1 cellular context compared by ENCODE assay signal in the genomic region with DNA sequence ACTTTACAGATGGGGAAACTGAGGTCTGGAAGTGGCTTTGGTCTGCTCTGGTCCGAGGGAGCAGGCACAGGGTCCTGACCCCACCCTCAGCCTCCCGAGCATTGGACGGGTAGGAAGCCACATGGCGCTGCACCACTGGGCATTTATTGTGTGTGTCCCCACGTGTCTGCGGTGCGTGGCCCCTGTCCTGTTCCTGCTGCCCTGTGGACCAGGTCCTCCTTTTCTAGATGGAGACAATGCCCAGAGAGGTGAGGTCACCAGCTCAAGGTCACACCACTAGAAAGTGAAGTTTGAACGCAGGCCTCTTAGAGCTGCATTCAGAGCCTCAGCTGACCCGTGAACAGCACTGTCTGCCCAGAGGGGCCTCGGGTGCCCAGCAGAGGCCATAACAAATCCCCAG.
TF ChIP-seq lines count a peak whose summit lies in the region.

No MANE protein-coding gene starts in this region.

TF ChIP-seq in HepG2, 621 proteins besides CTCF, POLR2A, EP300 and RAD21 (continues in another document):
- no peak for TF ChIP-seq ZFX (CRISPR knock-in tag; IDR thresholded peaks at IDR 0.05; ENCODE audit: low read depth)
- TF ChIP-seq ZNF430 (CRISPR knock-in tag; IDR thresholded peaks at IDR 0.05) = no peak
- peak; percentile 83 for TF ChIP-seq ZNF768 (CRISPR knock-in tag; IDR thresholded peaks at IDR 0.05)
- TF ChIP-seq SYNCRIP (IDR thresholded peaks at IDR 0.05; ENCODE audit: insufficient read depth, low read depth, low read length) = no peak
- TF ChIP-seq MED1 (CRISPR knock-in tag; IDR thresholded peaks at IDR 0.05) = no peak
- TF ChIP-seq ZNF816 (CRISPR knock-in tag; IDR thresholded peaks at IDR 0.05; ENCODE audit: borderline replicate concordance) = no peak
- TF ChIP-seq, protein P1, sequence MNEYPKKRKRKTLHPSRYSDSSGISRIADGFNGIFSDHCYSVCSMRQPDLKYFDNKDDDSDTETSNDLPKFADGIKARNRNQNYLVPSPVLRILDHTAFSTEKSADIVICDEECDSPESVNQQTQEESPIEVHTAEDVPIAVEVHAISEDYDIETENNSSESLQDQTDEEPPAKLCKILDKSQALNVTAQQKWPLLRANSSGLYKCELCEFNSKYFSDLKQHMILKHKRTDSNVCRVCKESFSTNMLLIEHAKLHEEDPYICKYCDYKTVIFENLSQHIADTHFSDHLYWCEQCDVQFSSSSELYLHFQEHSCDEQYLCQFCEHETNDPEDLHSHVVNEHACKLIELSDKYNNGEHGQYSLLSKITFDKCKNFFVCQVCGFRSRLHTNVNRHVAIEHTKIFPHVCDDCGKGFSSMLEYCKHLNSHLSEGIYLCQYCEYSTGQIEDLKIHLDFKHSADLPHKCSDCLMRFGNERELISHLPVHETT (CRISPR knock-in tag; conservative IDR thresholded peaks at IDR 0.05) = no peak
- no peak for TF ChIP-seq EED (CRISPR knock-in tag; IDR thresholded peaks at IDR 0.05)
- TF ChIP-seq ZNF296 (CRISPR knock-in tag; conservative IDR thresholded peaks at IDR 0.05) = no peak
- TF ChIP-seq, protein P2, sequence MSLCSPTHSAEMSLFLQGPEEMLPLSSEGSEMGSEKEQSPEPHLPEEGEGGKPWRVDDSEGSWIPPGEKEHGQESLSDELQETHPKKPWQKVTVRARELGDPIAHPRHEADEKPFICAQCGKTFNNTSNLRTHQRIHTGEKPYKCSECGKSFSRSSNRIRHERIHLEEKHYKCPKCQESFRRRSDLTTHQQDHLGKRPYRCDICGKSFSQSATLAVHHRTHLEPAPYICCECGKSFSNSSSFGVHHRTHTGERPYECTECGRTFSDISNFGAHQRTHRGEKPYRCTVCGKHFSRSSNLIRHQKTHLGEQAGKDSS (CRISPR knock-in tag; IDR thresholded peaks at IDR 0.05; ENCODE audit: borderline replicate concordance, low read depth) = no peak
- 0 out of 2 replicates have a peak, but pooled peaks have one; percentile 36 for TF ChIP-seq ZMYM2 (CRISPR knock-in tag; IDR thresholded peaks at IDR 0.05)
- no peak for TF ChIP-seq ZNF143 (CRISPR knock-in tag; IDR thresholded peaks at IDR 0.05)
- TF ChIP-seq ZNF672 (CRISPR knock-in tag; IDR thresholded peaks at IDR 0.05) = no peak; the same call in 1 of the 2 replicates
- TF ChIP-seq SRSF1 (optimal IDR thresholded peaks at IDR 0.05; ENCODE audit: low read depth, low read length) = no peak
- TF ChIP-seq, protein P3, sequence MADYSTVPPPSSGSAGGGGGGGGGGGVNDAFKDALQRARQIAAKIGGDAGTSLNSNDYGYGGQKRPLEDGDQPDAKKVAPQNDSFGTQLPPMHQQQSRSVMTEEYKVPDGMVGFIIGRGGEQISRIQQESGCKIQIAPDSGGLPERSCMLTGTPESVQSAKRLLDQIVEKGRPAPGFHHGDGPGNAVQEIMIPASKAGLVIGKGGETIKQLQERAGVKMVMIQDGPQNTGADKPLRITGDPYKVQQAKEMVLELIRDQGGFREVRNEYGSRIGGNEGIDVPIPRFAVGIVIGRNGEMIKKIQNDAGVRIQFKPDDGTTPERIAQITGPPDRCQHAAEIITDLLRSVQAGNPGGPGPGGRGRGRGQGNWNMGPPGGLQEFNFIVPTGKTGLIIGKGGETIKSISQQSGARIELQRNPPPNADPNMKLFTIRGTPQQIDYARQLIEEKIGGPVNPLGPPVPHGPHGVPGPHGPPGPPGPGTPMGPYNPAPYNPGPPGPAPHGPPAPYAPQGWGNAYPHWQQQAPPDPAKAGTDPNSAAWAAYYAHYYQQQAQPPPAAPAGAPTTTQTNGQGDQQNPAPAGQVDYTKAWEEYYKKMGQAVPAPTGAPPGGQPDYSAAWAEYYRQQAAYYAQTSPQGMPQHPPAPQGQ (CRISPR knock-in tag; IDR thresholded peaks at IDR 0.05; ENCODE audit: borderline replicate concordance) = no peak
- 0 out of 2 replicates have a peak, but pooled peaks have one; percentile 15 for TF ChIP-seq HNF4G (IDR thresholded peaks at IDR 0.05; ENCODE audit: borderline replicate concordance, low read depth, low read length)
- TF ChIP-seq HNF4G (CRISPR knock-in tag; IDR thresholded peaks at IDR 0.05; ENCODE audit: borderline replicate concordance, low read depth) = no peak
- no peak for TF ChIP-seq POLR2AphosphoS2 (IDR thresholded peaks at IDR 0.05; ENCODE audit: low read depth, low read length)
- TF ChIP-seq BORCS8-MEF2B (CRISPR knock-in tag; IDR thresholded peaks at IDR 0.05) = no peak
- no peak for TF ChIP-seq FOXA3 (CRISPR knock-in tag; IDR thresholded peaks at IDR 0.05)
- no peak for TF ChIP-seq ZKSCAN8 (CRISPR knock-in tag; IDR thresholded peaks at IDR 0.05; ENCODE audit: borderline replicate concordance)
- TF ChIP-seq, protein P4, sequence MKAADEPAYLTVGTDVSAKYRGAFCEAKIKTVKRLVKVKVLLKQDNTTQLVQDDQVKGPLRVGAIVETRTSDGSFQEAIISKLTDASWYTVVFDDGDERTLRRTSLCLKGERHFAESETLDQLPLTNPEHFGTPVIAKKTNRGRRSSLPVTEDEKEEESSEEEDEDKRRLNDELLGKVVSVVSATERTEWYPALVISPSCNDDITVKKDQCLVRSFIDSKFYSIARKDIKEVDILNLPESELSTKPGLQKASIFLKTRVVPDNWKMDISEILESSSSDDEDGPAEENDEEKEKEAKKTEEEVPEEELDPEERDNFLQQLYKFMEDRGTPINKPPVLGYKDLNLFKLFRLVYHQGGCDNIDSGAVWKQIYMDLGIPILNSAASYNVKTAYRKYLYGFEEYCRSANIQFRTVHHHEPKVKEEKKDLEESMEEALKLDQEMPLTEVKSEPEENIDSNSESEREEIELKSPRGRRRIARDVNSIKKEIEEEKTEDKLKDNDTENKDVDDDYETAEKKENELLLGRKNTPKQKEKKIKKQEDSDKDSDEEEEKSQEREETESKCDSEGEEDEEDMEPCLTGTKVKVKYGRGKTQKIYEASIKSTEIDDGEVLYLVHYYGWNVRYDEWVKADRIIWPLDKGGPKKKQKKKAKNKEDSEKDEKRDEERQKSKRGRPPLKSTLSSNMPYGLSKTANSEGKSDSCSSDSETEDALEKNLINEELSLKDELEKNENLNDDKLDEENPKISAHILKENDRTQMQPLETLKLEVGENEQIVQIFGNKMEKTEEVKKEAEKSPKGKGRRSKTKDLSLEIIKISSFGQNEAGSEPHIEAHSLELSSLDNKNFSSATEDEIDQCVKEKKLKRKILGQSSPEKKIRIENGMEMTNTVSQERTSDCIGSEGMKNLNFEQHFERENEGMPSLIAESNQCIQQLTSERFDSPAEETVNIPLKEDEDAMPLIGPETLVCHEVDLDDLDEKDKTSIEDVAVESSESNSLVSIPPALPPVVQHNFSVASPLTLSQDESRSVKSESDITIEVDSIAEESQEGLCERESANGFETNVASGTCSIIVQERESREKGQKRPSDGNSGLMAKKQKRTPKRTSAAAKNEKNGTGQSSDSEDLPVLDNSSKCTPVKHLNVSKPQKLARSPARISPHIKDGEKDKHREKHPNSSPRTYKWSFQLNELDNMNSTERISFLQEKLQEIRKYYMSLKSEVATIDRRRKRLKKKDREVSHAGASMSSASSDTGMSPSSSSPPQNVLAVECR (CRISPR knock-in tag; IDR thresholded peaks at IDR 0.05; ENCODE audit: borderline replicate concordance) = peak; percentile 23; the same call in 1 of the 2 replicates
- peak; percentile 12; the same call in 1 of the 2 replicates for TF ChIP-seq HDAC2 (CRISPR knock-in tag; IDR thresholded peaks at IDR 0.05)
- TF ChIP-seq ZNF274 (CRISPR knock-in tag; IDR thresholded peaks at IDR 0.05) = no peak
- no peak for TF ChIP-seq RORA (CRISPR knock-in tag; IDR thresholded peaks at IDR 0.05)
- TF ChIP-seq, protein P5, sequence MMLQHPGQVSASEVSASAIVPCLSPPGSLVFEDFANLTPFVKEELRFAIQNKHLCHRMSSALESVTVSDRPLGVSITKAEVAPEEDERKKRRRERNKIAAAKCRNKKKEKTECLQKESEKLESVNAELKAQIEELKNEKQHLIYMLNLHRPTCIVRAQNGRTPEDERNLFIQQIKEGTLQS (CRISPR knock-in tag; IDR thresholded peaks at IDR 0.05) = peak; percentile 51; the same call in 1 of the 2 replicates
- TF ChIP-seq NR2F6 (IDR thresholded peaks at IDR 0.05) = no peak
- peak; percentile 56; the same call in 1 of the 2 replicates for TF ChIP-seq NR2F6 (CRISPR knock-in tag; IDR thresholded peaks at IDR 0.05)
- no peak for TF ChIP-seq PRMT3 (CRISPR knock-in tag; IDR thresholded peaks at IDR 0.05; ENCODE audit: borderline replicate concordance, low read depth)
- TF ChIP-seq, protein P6, sequence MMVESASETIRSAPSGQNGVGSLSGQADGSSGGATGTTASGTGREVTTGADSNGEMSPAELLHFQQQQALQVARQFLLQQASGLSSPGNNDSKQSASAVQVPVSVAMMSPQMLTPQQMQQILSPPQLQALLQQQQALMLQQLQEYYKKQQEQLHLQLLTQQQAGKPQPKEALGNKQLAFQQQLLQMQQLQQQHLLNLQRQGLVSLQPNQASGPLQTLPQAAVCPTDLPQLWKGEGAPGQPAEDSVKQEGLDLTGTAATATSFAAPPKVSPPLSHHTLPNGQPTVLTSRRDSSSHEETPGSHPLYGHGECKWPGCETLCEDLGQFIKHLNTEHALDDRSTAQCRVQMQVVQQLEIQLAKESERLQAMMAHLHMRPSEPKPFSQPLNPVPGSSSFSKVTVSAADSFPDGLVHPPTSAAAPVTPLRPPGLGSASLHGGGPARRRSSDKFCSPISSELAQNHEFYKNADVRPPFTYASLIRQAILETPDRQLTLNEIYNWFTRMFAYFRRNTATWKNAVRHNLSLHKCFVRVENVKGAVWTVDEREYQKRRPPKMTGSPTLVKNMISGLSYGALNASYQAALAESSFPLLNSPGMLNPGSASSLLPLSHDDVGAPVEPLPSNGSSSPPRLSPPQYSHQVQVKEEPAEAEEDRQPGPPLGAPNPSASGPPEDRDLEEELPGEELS (CRISPR knock-in tag; IDR thresholded peaks at IDR 0.05) = no peak
- TF ChIP-seq, protein P7, sequence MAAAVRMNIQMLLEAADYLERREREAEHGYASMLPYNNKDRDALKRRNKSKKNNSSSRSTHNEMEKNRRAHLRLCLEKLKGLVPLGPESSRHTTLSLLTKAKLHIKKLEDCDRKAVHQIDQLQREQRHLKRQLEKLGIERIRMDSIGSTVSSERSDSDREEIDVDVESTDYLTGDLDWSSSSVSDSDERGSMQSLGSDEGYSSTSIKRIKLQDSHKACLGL (CRISPR knock-in tag; IDR thresholded peaks at IDR 0.05) = no peak
- TF ChIP-seq, protein P8, sequence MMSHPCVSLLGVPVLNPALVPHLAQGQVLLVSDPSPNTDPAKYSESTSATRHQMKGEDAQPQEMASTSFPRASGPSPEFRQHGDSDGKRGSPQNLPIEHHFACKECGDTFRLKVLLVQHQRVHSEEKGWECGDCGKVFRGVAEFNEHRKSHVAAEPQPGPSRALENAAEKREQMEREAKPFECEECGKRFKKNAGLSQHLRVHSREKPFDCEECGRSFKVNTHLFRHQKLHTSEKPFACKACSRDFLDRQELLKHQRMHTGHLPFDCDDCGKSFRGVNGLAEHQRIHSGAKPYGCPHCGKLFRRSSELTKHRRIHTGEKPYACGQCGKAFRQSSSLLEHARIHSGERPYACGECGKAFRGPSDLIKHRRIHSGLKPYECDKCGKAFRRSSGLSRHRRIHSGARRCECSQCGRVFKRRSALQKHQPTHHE (CRISPR knock-in tag; IDR thresholded peaks at IDR 0.05; ENCODE audit: borderline replicate concordance) = no peak
- no peak for TF ChIP-seq DR1 (CRISPR knock-in tag; IDR thresholded peaks at IDR 0.05)
- no peak for TF ChIP-seq MBD4 (IDR thresholded peaks at IDR 0.05; ENCODE audit: borderline replicate concordance, low read length)
- no peak for TF ChIP-seq MTF1 (CRISPR knock-in tag; IDR thresholded peaks at IDR 0.05)
- TF ChIP-seq, protein P9, sequence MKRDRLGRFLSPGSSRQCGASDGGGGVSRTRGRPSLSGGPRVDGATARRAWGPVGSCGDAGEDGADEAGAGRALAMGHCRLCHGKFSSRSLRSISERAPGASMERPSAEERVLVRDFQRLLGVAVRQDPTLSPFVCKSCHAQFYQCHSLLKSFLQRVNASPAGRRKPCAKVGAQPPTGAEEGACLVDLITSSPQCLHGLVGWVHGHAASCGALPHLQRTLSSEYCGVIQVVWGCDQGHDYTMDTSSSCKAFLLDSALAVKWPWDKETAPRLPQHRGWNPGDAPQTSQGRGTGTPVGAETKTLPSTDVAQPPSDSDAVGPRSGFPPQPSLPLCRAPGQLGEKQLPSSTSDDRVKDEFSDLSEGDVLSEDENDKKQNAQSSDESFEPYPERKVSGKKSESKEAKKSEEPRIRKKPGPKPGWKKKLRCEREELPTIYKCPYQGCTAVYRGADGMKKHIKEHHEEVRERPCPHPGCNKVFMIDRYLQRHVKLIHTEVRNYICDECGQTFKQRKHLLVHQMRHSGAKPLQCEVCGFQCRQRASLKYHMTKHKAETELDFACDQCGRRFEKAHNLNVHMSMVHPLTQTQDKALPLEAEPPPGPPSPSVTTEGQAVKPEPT (CRISPR knock-in tag; IDR thresholded peaks at IDR 0.05; ENCODE audit: low read depth) = no peak
- no peak for TF ChIP-seq MED13 (CRISPR knock-in tag; IDR thresholded peaks at IDR 0.05)
- TF ChIP-seq PAF1 (CRISPR knock-in tag; IDR thresholded peaks at IDR 0.05) = no peak
- TF ChIP-seq TEAD3 (CRISPR knock-in tag; optimal IDR thresholded peaks at IDR 0.05; ENCODE audit: borderline replicate concordance) = no peak
- TF ChIP-seq, protein P10, sequence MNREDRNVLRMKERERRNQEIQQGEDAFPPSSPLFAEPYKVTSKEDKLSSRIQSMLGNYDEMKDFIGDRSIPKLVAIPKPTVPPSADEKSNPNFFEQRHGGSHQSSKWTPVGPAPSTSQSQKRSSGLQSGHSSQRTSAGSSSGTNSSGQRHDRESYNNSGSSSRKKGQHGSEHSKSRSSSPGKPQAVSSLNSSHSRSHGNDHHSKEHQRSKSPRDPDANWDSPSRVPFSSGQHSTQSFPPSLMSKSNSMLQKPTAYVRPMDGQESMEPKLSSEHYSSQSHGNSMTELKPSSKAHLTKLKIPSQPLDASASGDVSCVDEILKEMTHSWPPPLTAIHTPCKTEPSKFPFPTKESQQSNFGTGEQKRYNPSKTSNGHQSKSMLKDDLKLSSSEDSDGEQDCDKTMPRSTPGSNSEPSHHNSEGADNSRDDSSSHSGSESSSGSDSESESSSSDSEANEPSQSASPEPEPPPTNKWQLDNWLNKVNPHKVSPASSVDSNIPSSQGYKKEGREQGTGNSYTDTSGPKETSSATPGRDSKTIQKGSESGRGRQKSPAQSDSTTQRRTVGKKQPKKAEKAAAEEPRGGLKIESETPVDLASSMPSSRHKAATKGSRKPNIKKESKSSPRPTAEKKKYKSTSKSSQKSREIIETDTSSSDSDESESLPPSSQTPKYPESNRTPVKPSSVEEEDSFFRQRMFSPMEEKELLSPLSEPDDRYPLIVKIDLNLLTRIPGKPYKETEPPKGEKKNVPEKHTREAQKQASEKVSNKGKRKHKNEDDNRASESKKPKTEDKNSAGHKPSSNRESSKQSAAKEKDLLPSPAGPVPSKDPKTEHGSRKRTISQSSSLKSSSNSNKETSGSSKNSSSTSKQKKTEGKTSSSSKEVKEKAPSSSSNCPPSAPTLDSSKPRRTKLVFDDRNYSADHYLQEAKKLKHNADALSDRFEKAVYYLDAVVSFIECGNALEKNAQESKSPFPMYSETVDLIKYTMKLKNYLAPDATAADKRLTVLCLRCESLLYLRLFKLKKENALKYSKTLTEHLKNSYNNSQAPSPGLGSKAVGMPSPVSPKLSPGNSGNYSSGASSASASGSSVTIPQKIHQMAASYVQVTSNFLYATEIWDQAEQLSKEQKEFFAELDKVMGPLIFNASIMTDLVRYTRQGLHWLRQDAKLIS (CRISPR knock-in tag; IDR thresholded peaks at IDR 0.05) = no peak
- no peak for TF ChIP-seq ISX (CRISPR knock-in tag; conservative IDR thresholded peaks at IDR 0.05)
- no peak for TF ChIP-seq ARNTL (CRISPR knock-in tag; IDR thresholded peaks at IDR 0.05)
- TF ChIP-seq, protein P11, sequence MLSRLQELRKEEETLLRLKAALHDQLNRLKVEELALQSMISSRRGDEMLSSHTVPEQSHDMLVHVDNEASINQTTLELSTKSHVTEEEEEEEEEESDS (CRISPR knock-in tag; IDR thresholded peaks at IDR 0.05; ENCODE audit: borderline replicate concordance) = no peak
- no peak for TF ChIP-seq NFE2L2 (IDR thresholded peaks at IDR 0.05; ENCODE audit: low read length)
- no peak for TF ChIP-seq ATM (IDR thresholded peaks at IDR 0.05; ENCODE audit: borderline replicate concordance)
